ENCODE assay signal across 8 cellular contexts in the genomic region with DNA sequence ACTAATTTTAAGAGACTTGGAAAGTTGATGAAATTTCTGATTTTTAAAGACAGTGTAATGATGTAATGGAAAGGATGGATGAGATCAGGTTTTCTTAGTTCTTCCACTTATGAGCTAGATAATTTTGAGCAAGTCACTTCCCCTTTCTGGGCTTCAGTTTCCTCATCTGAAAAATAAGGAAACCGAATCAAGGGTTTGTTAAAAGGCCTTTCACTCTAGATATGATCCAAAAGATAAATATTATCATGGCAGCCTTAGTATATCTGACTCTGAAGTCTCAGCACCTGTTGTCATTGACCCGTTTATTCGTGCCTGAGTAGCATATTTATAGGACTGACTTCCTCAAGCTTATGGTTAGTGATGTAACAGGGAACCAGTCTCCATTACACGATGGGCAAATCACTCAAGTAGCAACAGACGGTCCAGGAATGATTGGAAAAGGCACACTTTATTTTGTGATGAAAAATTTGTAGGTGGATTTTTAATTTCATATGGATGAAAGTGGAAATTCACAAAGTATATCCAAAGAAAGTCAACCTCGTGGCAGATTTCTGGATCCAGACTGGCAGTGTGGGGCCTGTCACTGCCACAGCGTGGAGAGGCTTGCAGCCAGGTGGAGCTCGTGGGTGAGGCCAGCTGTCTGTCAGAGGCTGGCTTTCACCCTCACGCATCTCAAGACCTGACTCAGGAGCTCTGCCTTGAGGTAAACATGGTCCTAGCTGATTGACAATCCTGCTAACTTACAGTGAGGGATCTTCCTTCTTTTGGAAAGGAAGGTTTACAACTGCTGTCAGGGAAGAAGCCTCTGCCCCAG.
DNase-seq lines count a peak whose midpoint lies in the region; ATAC-seq and TF ChIP-seq lines count a peak whose summit lies in the region.

No MANE protein-coding gene starts in this region.

- peak; percentile 66 for DNase-seq in activated naive CD4-positive, alpha-beta T cell treated with anti-CD3 and anti-CD28 coated beads for 36 hours
- no peak for DNase-seq in activated naive CD4-positive, alpha-beta T cell treated with anti-CD3 and anti-CD28 coated beads, Interleukin-2, amount 50 U/mL, for 16 hours
- peak; percentile 90 for DNase-seq in SKM-1 (lab: John Stamatoyannopoulos, UW; ENCODE audit: unreplicated experiment)
- peak; percentile 61 for DNase-seq in stimulated activated naive B cell treated with anti-CD40 and anti-IgM and Interleukin-4, amounts not matched to agents 10 μg/mL and 1 μg/mL and 100 μg/mL, for 72 hours
- no peak for DNase-seq in NCI-H524 treated with DMSO at 0.1 percent for 48 hours (lab: John Stamatoyannopoulos, UW)
- no peak for DNase-seq in vagina (ENCODE audit: extremely low spot score in 2 of 2)
- DNase-seq in AG08396 (ENCODE audit: low spot score), result no peak

- no peaks in the 10 kb centered on the region for H3K36me3 ChIP-seq in vagina

- ATAC-seq in HG02798 (IDR thresholded peaks at IDR 0.05; ENCODE audit: poor library complexity, unreplicated experiment), result peak; percentile 64
- ATAC-seq in stimulated activated naive B cell treated with anti-CD40 and anti-IgM and Interleukin-4, amounts not matched to agents 10 μg/mL and 1 μg/mL and 100 μg/mL, for 72 hours (replicated peaks), result peak; percentile 76 to 79

- H3K4me3 Mint-ChIP-seq in activated naive CD4-positive, alpha-beta T cell treated with anti-CD3 and anti-CD28 coated beads for 36 hours, result no peak overlapping the region
- H3K4me3 Mint-ChIP-seq in stimulated activated naive B cell treated with anti-CD40 and anti-IgM and Interleukin-4, amounts not matched to agents 10 μg/mL and 1 μg/mL and 100 μg/mL, for 72 hours, result peak overlapping the region; percentile 25

- no peak overlapping the region for H3K27ac ChIP-seq in vagina

- H3K4me3 ChIP-seq in vagina, result no peak overlapping the region

- H3K27me3 ChIP-seq in vagina, result no peaks in the 10 kb centered on the region

- no peak overlapping the region for H3K27ac Mint-ChIP-seq in activated naive CD4-positive, alpha-beta T cell treated with anti-CD3 and anti-CD28 coated beads for 36 hours
- H3K27ac Mint-ChIP-seq in stimulated activated naive B cell treated with anti-CD40 and anti-IgM and Interleukin-4, amounts not matched to agents 10 μg/mL and 1 μg/mL and 100 μg/mL, for 72 hours, result peak overlapping the region; percentile 97

- TF ChIP-seq CTCF in vagina (IDR thresholded peaks at IDR 0.05), result no peak

- peaks cover 30% of the 10 kb centered on the region for H3K4me1 Mint-ChIP-seq in activated naive CD4-positive, alpha-beta T cell treated with anti-CD3 and anti-CD28 coated beads for 36 hours (ENCODE audit: low read depth)
- peaks cover 66 to 94% of the 10 kb centered on the region in 2 donors for H3K4me1 Mint-ChIP-seq in stimulated activated naive B cell treated with anti-CD40 and anti-IgM and Interleukin-4, amounts not matched to agents 10 μg/mL and 1 μg/mL and 100 μg/mL, for 72 hours

- TF ChIP-seq POLR2A in vagina (IDR thresholded peaks at IDR 0.05), result no peak

- H3K4me1 ChIP-seq in vagina, result no peaks in the 10 kb centered on the region

- CTCF ChIA-PET in activated naive CD4-positive, alpha-beta T cell treated with anti-CD3 and anti-CD28 coated beads for 36 hours (lab: Charles Lee), result interaction anchor here (0.6 to 2.4 kb wide), 8 partner anchors 10 to 129 kb away, joined by 3 to 9 read pairs (median 4); no protein-coding TSS in a partner anchor

- H3K9me3 ChIP-seq in vagina, result no peaks in the 10 kb centered on the region

- peaks cover 2% of the 10 kb centered on the region for H3K27me3 Mint-ChIP-seq in activated naive CD4-positive, alpha-beta T cell treated with anti-CD3 and anti-CD28 coated beads for 36 hours (ENCODE audit: low read depth)
- no peaks in the 10 kb centered on the region for H3K27me3 Mint-ChIP-seq in stimulated activated naive B cell treated with anti-CD40 and anti-IgM and Interleukin-4, amounts not matched to agents 10 μg/mL and 1 μg/mL and 100 μg/mL, for 72 hours

- intact Hi-C loops in activated naive CD4-positive, alpha-beta T cell treated with anti-CD3 and anti-CD28 coated beads for 36 hours (cut with micrococcal nuclease), result loop anchor here (1.0 to 5.0 kb wide), 6 partner anchors 18 to 344 kb away; no protein-coding TSS in a partner anchor
- intact Hi-C loops in vagina (cut with DNase I), result no loop called here

- no peaks in the 10 kb centered on the region for H3K36me3 Mint-ChIP-seq in activated naive CD4-positive, alpha-beta T cell treated with anti-CD3 and anti-CD28 coated beads for 36 hours (ENCODE audit: low read depth)
- no peaks in the 10 kb centered on the region for H3K36me3 Mint-ChIP-seq in stimulated activated naive B cell treated with anti-CD40 and anti-IgM and Interleukin-4, amounts not matched to agents 10 μg/mL and 1 μg/mL and 100 μg/mL, for 72 hours

- no peaks in the 10 kb centered on the region for H3K9me3 Mint-ChIP-seq in activated naive CD4-positive, alpha-beta T cell treated with anti-CD3 and anti-CD28 coated beads for 36 hours
- H3K9me3 Mint-ChIP-seq in stimulated activated naive B cell treated with anti-CD40 and anti-IgM and Interleukin-4, amounts not matched to agents 10 μg/mL and 1 μg/mL and 100 μg/mL, for 72 hours, result no peaks in the 10 kb centered on the region

Comparison
In these comparisons a context has a peak if more than half of its experiments do, and no peak if none do; other contexts are left out.
1. DNase-seq: peak in activated naive CD4-positive, alpha-beta T cell treated with anti-CD3 and anti-CD28 coated beads for 36 hours (single experiment), SKM-1 (single experiment) and stimulated activated naive B cell treated with anti-CD40 and anti-IgM and Interleukin-4, amounts not matched to agents 10 μg/mL and 1 μg/mL and 100 μg/mL, for 72 hours (single experiment); none in activated naive CD4-positive, alpha-beta T cell treated with anti-CD3 and anti-CD28 coated beads, Interleukin-2, amount 50 U/mL, for 16 hours (single experiment), NCI-H524 treated with DMSO at 0.1 percent for 48 hours (single experiment), vagina (0 of 2) and AG08396 (single experiment).